ENCODE assay signal across 8 cellular contexts in the genomic region with DNA sequence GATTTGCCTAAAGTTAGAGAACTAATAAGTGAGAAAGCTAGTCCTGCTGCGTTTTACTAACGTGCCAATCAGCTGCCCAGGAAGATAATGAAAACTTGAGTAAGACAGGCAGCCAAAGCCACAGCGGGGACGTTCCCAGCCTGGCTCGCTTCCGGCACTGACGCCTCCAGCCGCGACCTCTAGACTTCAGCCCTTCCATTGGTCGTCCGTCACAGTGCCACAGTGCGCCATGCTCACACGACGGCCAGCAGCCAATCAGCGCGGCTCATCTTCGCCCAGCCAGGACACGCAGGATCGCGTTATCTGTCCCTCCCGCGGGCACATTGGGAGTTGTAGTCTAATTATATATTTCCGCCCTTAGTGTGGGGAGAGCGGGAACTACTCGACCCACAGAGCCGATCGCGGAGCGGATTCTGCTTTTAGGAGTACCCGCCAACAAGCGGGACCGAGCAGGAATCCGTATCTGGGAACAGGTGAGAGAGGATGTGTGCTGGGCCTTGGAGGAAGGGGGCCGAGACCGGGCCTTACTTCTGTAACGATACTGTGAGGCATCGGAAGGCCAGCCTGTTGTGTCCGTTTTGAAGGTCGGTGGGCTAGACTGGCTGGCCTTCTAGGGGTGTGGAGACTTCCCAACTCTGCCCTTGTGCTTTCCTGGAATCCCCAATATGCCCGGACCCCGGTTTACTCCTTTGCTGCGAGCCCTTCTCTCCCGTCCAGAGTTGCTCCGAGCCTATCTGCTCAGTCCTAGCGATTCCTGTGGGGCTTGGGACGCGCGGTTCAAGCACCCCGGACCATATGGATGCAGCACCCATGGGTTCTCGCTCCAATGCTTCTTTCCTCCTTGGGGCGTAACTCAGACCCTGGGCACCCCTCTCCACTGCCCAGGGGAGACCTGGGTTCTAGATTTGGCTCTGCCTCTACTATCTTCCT. TPM values are rescaled to one million over a fixed set of nuclear protein-coding genes. Genes with fewer than 3 reads are reported as not detected.
DNase-seq lines count a peak whose midpoint lies in the region; ATAC-seq and TF ChIP-seq lines count a peak whose summit lies in the region.

A gene (plus strand): TSS at position 374 of the 930 bp plus-strand sequence. CDS start 924 bp downstream, outside the sequence.

- peak within 1 kb of the TSS; percentile 99 for H3K27ac Mint-ChIP-seq in activated CD4-positive, alpha-beta memory T cell treated with anti-CD3 and anti-CD28 coated beads for 36 hours

- peak; percentile 26 for TF ChIP-seq CTCF in liver (IDR thresholded peaks at IDR 0.05; ENCODE audit: low read depth, low read length, missing input control)

- H3K9me3 Mint-ChIP-seq in activated CD4-positive, alpha-beta memory T cell treated with anti-CD3 and anti-CD28 coated beads for 36 hours: no peaks in the 10 kb centered on the region

- H3K9me3 ChIP-seq in liver (ENCODE audit: control insufficient read depth in 4 of 4, low read length in 3 of 4): no peaks in the 10 kb centered on the region

- H3K36me3 Mint-ChIP-seq in activated CD4-positive, alpha-beta memory T cell treated with anti-CD3 and anti-CD28 coated beads for 36 hours: peaks cover 37% of the 10 kb centered on the region

- WGBS in liver: under 1% methylated on average over 51 of the region's 51 CpGs

- no peaks in the 10 kb centered on the region for H3K27me3 ChIP-seq in liver (ENCODE audit: control insufficient read depth in 4 of 4, insufficient read depth in 4 of 4, low read length in 3 of 4)

- H3K4me3 ChIP-seq in liver (ENCODE audit: low read depth in 1 of 3, low read length in 3 of 3): peak within 1 kb of the TSS; percentile 66 to 94 (median 71)

- peak within 1 kb of the TSS; percentile 97 for H3K4me3 Mint-ChIP-seq in activated CD4-positive, alpha-beta memory T cell treated with anti-CD3 and anti-CD28 coated beads for 36 hours

- intact Hi-C loops in activated CD4-positive, alpha-beta memory T cell treated with anti-CD3 and anti-CD28 coated beads for 36 hours (cut with micrococcal nuclease): loop anchor here (1.0 kb wide), 4 partner anchors 15 to 64 kb away; a partner anchor contains a TSS

- peaks cover 29% of the 10 kb centered on the region for H3K4me1 Mint-ChIP-seq in activated CD4-positive, alpha-beta memory T cell treated with anti-CD3 and anti-CD28 coated beads for 36 hours (ENCODE audit: low read depth)

- DNase-seq in CD1c-positive myeloid dendritic cell (ENCODE audit: extremely low spot score): peak; percentile 99
- DNase-seq in NCI-H82 treated with DMSO at 0.1 percent for 48 hours (lab: John Stamatoyannopoulos, UW; ENCODE audit: unreplicated experiment): peak; percentile 99
- DNase-seq in activated CD4-positive, alpha-beta memory T cell treated with anti-CD3 and anti-CD28 coated beads for 36 hours: peak; percentile 99
- DNase-seq in dermis microvascular lymphatic vessel endothelial cell (ENCODE audit: low read depth in 2 of 2): peak; percentile 97 to 99
- DNase-seq in stimulated activated CD4-positive, alpha-beta T cell treated with anti-CD3 and anti-CD28 coated beads, Interleukin-4, amount 100 ng/mL, for 24 hours: peak; percentile 98

- peaks cover 7 to 47% (median 30%) of the 10 kb centered on the region in 4 donors for H3K4me1 ChIP-seq in liver (ENCODE audit: control insufficient read depth in 4 of 4, insufficient read depth in 4 of 4, low read length in 3 of 4)

- TF ChIP-seq RAD21 in liver (IDR thresholded peaks at IDR 0.05): peak; percentile 41 to 57

- POLR2A ChIA-PET in activated CD4-positive, alpha-beta memory T cell treated with anti-CD3 and anti-CD28 coated beads for 36 hours (lab: Charles Lee): interaction anchor here (0.8 to 1.7 kb wide), 8 partner anchors 9 to 63 kb away, joined by 3 to 7 read pairs (median 5); a partner anchor contains a TSS

- H3K9ac ChIP-seq in liver (ENCODE audit: low read depth in 1 of 2, low read length in 2 of 2): peak within 1 kb of the TSS; percentile 87 to 99

- peaks cover 0 to 11% (median 7%) of the 10 kb centered on the region in 4 donors for H3K36me3 ChIP-seq in liver (ENCODE audit: control insufficient read depth in 4 of 4, insufficient read depth in 3 of 4, low read depth in 1 of 4, low read length in 3 of 4)

- peak within 1 kb of the TSS; percentile 86 to 89 for H3K27ac ChIP-seq in liver (ENCODE audit: low read depth in 1 of 2, low read length in 2 of 2)

- H3K27me3 Mint-ChIP-seq in activated CD4-positive, alpha-beta memory T cell treated with anti-CD3 and anti-CD28 coated beads for 36 hours: no peaks in the 10 kb centered on the region

- ATAC-seq in GM19438 (IDR thresholded peaks at IDR 0.05; ENCODE audit: low read depth, unreplicated experiment) (peak; percentile 92), HG03575 (IDR thresholded peaks at IDR 0.05; ENCODE audit: extremely low read depth, insufficient number of reproducible peaks, low FRiP score, unreplicated experiment) (peak; percentile 57)

- CTCF ChIA-PET in activated CD4-positive, alpha-beta memory T cell treated with anti-CD3 and anti-CD28 coated beads for 36 hours (lab: Charles Lee): interaction anchor here (0.7 to 3.0 kb wide), 9 partner anchors 15 to 84 kb away, joined by 3 to 36 read pairs (median 5); a partner anchor contains a TSS

TF ChIP-seq in liver, 16 proteins besides CTCF, POLR2A, EP300 and RAD21:
- TF ChIP-seq, protein P1, sequence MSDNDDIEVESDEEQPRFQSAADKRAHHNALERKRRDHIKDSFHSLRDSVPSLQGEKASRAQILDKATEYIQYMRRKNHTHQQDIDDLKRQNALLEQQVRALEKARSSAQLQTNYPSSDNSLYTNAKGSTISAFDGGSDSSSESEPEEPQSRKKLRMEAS (IDR thresholded peaks at IDR 0.05): peak; percentile 42
- peak in 1 of 2 donors; percentile 81 for TF ChIP-seq GABPA (IDR thresholded peaks at IDR 0.05 in 1 of 2, conservative IDR thresholded peaks at IDR 0.05 in 1 of 2)
- peak; percentile 86 for TF ChIP-seq NR2F2 (IDR thresholded peaks at IDR 0.05)
- TF ChIP-seq FOXA1 (IDR thresholded peaks at IDR 0.05): peak; percentile 8
- TF ChIP-seq, protein P2, sequence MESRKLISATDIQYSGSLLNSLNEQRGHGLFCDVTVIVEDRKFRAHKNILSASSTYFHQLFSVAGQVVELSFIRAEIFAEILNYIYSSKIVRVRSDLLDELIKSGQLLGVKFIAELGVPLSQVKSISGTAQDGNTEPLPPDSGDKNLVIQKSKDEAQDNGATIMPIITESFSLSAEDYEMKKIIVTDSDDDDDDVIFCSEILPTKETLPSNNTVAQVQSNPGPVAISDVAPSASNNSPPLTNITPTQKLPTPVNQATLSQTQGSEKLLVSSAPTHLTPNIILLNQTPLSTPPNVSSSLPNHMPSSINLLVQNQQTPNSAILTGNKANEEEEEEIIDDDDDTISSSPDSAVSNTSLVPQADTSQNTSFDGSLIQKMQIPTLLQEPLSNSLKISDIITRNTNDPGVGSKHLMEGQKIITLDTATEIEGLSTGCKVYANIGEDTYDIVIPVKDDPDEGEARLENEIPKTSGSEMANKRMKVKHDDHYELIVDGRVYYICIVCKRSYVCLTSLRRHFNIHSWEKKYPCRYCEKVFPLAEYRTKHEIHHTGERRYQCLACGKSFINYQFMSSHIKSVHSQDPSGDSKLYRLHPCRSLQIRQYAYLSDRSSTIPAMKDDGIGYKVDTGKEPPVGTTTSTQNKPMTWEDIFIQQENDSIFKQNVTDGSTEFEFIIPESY (IDR thresholded peaks at IDR 0.05): peak; percentile 98
- TF ChIP-seq TAF1 (conservative IDR thresholded peaks at IDR 0.05): peak; percentile 87
- peak; percentile 94 for TF ChIP-seq YY1 (IDR thresholded peaks at IDR 0.05)
- peak; percentile 96 for TF ChIP-seq SP1 (IDR thresholded peaks at IDR 0.05)
- peak; percentile 65 to 70 for TF ChIP-seq RXRA (IDR thresholded peaks at IDR 0.05)
- TF ChIP-seq JUND (IDR thresholded peaks at IDR 0.05): peak in 1 of 2 donors; percentile 37
- TF ChIP-seq, protein P3, sequence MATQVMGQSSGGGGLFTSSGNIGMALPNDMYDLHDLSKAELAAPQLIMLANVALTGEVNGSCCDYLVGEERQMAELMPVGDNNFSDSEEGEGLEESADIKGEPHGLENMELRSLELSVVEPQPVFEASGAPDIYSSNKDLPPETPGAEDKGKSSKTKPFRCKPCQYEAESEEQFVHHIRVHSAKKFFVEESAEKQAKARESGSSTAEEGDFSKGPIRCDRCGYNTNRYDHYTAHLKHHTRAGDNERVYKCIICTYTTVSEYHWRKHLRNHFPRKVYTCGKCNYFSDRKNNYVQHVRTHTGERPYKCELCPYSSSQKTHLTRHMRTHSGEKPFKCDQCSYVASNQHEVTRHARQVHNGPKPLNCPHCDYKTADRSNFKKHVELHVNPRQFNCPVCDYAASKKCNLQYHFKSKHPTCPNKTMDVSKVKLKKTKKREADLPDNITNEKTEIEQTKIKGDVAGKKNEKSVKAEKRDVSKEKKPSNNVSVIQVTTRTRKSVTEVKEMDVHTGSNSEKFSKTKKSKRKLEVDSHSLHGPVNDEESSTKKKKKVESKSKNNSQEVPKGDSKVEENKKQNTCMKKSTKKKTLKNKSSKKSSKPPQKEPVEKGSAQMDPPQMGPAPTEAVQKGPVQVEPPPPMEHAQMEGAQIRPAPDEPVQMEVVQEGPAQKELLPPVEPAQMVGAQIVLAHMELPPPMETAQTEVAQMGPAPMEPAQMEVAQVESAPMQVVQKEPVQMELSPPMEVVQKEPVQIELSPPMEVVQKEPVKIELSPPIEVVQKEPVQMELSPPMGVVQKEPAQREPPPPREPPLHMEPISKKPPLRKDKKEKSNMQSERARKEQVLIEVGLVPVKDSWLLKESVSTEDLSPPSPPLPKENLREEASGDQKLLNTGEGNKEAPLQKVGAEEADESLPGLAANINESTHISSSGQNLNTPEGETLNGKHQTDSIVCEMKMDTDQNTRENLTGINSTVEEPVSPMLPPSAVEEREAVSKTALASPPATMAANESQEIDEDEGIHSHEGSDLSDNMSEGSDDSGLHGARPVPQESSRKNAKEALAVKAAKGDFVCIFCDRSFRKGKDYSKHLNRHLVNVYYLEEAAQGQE (IDR thresholded peaks at IDR 0.05): peak; percentile 90
- TF ChIP-seq EGR1 (IDR thresholded peaks at IDR 0.05; ENCODE audit: low read depth in 2 of 2): peak in 1 of 2 donors; percentile 37
- peak; percentile 87 for TF ChIP-seq HNF4A (conservative IDR thresholded peaks at IDR 0.05)
- peak; percentile 73 for TF ChIP-seq HNF4G (IDR thresholded peaks at IDR 0.05)
- TF ChIP-seq, protein P4, sequence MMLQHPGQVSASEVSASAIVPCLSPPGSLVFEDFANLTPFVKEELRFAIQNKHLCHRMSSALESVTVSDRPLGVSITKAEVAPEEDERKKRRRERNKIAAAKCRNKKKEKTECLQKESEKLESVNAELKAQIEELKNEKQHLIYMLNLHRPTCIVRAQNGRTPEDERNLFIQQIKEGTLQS (IDR thresholded peaks at IDR 0.05): peak; percentile 40
- TF ChIP-seq FOXA2 (IDR thresholded peaks at IDR 0.05): no peak

RNA-seq across cellular contexts. Expression of the gene that starts here (rescaled TPM):
- total RNA-seq in activated CD4-positive, alpha-beta memory T cell treated with anti-CD3 and anti-CD28 coated beads for 36 hours: 100 to 1,000 TPM; 378 to 395 TPM
- total RNA-seq in dermis microvascular lymphatic vessel endothelial cell (401 and 490 TPM in 2 replicates), liver (100 to 1,000 TPM; 288 to 370 TPM)
- 100 to 1,000 TPM; 176 to 211 TPM for polyA plus RNA-seq in liver

Comparison
In these comparisons a context has a peak if more than half of its experiments do, and no peak if none do; other contexts are left out.
1. Peak in every context shown above with its lines: DNase-seq, ATAC-seq, H3K4me3 ChIP-seq and H3K27ac ChIP-seq.